ENCODE assay signal across 1 cellular context in genomic region chr10:76148217-76148616, GRCh38.
TF ChIP-seq lines count a peak whose summit lies in the region.
"Not testable (repeated sequence)": the region's sequence is repeated elsewhere in the genome, so short reads cannot be mapped to it uniquely, and the experiment has no call there.

No MANE protein-coding gene starts in this region.

TF ChIP-seq in HepG2, 621 proteins besides CTCF, POLR2A, EP300 and RAD21 (continued from another document):
- peak; percentile 81 for TF ChIP-seq FOXA3 (CRISPR knock-in tag; IDR thresholded peaks at IDR 0.05)
- TF ChIP-seq ZGPAT (CRISPR knock-in tag; IDR thresholded peaks at IDR 0.05) = peak; percentile 54; the same call in 1 of the 2 replicates
- 0 out of 2 replicates have a peak, but pooled peaks have one; percentile 17 for TF ChIP-seq GABPB1 (CRISPR knock-in tag; IDR thresholded peaks at IDR 0.05)
- peak; percentile 27; the same call in 1 of the 2 replicates for TF ChIP-seq SOX5 (CRISPR knock-in tag; IDR thresholded peaks at IDR 0.05; ENCODE audit: borderline replicate concordance)
- peak; percentile 31; the same call in 1 of the 2 replicates for TF ChIP-seq HOXA3 (CRISPR knock-in tag; IDR thresholded peaks at IDR 0.05)
- TF ChIP-seq SOX13, SOX6 (IDR thresholded peaks at IDR 0.05): not testable (repeated sequence)
- peak in 1 of 2 experiments; percentile 36; a peak in 2 of 4 replicates for TF ChIP-seq SOX13 (CRISPR knock-in tag; conservative IDR thresholded peaks at IDR 0.05 in 1 of 2, IDR thresholded peaks at IDR 0.05 in 1 of 2)
- TF ChIP-seq ZNF687 (CRISPR knock-in tag; IDR thresholded peaks at IDR 0.05) = peak; percentile 68
- 0 out of 2 replicates have a peak, but pooled peaks have one; percentile 11 for TF ChIP-seq TCF7 (IDR thresholded peaks at IDR 0.05; ENCODE audit: low read depth)
- TF ChIP-seq GATAD2A (CRISPR knock-in tag; IDR thresholded peaks at IDR 0.05) = peak; percentile 40; the same call in 1 of the 2 replicates
- TF ChIP-seq KLF16 (CRISPR knock-in tag; IDR thresholded peaks at IDR 0.05) = 0 out of 4 replicates have a peak, but pooled peaks of 1 of the 2 experiments have one; percentile 33
- peak; percentile 37; the same call in 1 of the 2 replicates for TF ChIP-seq TBX2 (CRISPR knock-in tag; IDR thresholded peaks at IDR 0.05; ENCODE audit: borderline replicate concordance)
- TF ChIP-seq SOX6 (CRISPR knock-in tag; IDR thresholded peaks at IDR 0.05) = peak; percentile 42; the same call in 1 of the 2 replicates
- TF ChIP-seq SALL1 (CRISPR knock-in tag; IDR thresholded peaks at IDR 0.05) = peak; percentile 56; the same call in 1 of the 2 replicates
- TF ChIP-seq ZBTB38 (CRISPR knock-in tag; IDR thresholded peaks at IDR 0.05) = peak; percentile 61
- TF ChIP-seq POGZ (CRISPR knock-in tag; IDR thresholded peaks at IDR 0.05) = peak; percentile 56; the same call in 1 of the 2 replicates
- peak; percentile 95 for TF ChIP-seq ZNF281 (CRISPR knock-in tag; IDR thresholded peaks at IDR 0.05; ENCODE audit: borderline replicate concordance)
- TF ChIP-seq ZBTB4 (CRISPR knock-in tag; IDR thresholded peaks at IDR 0.05; ENCODE audit: borderline replicate concordance) = peak; percentile 91; the same call in 1 of the 2 replicates
- peak; percentile 43; the same call in 1 of the 2 replicates for TF ChIP-seq NCOA2 (CRISPR knock-in tag; IDR thresholded peaks at IDR 0.05)
